ENCODE assay signal across 11 cellular contexts in genomic region chr10:79405221-79405994, GRCh38. TPM values are rescaled to one million over a fixed set of nuclear protein-coding genes. Genes with fewer than 3 reads are reported as not detected.
DNase-seq lines count a peak whose midpoint lies in the region; ATAC-seq and TF ChIP-seq lines count a peak whose summit lies in the region.
"Had no signal": no experiment of that assay in that cellular context is flagged by ENCODE, and none has a peak within 500 bp of the region (broad histone marks: within the 10 kb centered on the region; RNA-seq: fewer than 3 reads in every experiment).

No MANE protein-coding gene starts in this region.

- peaks cover 21% of the 10 kb centered on the region for H3F3A ChIP-seq in smooth muscle cell (ENCODE audit: low read depth)

- CTCF ChIA-PET in HEK293 (lab: Yijun Ruan, JAX), result interaction anchor here (0.6 to 1.9 kb wide), 6 partner anchors 13 to 70 kb away, joined by 3 to 5 read pairs (median 5); no protein-coding TSS in a partner anchor
- CTCF ChIA-PET in activated naive CD4-positive, alpha-beta T cell treated with anti-CD3 and anti-CD28 coated beads, Interleukin-2, amount 10 ng/mL, durations not matched to agents 7 days and 5 days (lab: Charles Lee), result interaction anchor here (0.7 to 1.5 kb wide), 7 partner anchors 8 to 64 kb away, joined by 3 to 6 read pairs (median 3); no protein-coding TSS in a partner anchor

- H3K4me1 ChIP-seq in HEK293 (ENCODE audit: control insufficient read depth, insufficient read depth, low read length) (peaks cover 20% of the 10 kb centered on the region), adipocyte (ENCODE audit: control insufficient read depth, insufficient read depth, low read length) (peaks cover 97% of the 10 kb centered on the region), smooth muscle cell (ENCODE audit: low read depth) (peaks cover 36% of the 10 kb centered on the region)

- no peak for TF ChIP-seq CTCF in HEK293 (tag by site-specific recombination; IDR thresholded peaks at IDR 0.05)
- no peak for TF ChIP-seq CTCF in smooth muscle cell (IDR thresholded peaks at IDR 0.05; ENCODE audit: borderline replicate concordance, insufficient read depth, poor library complexity, severe bottlenecking)

- H3K27ac ChIP-seq in HEK293 (ENCODE audit: extremely low read depth, low read depth, low read length), result peak overlapping the region; percentile 21; the same call in 1 of the 2 replicates
- peak overlapping the region; percentile 35 for H3K27ac ChIP-seq in smooth muscle cell (ENCODE audit: low read depth)

- DNase-seq in adipocyte (ENCODE audit: low read depth) (no peak), left lobe of liver (ENCODE audit: low spot score) (peak; percentile 90), smooth muscle cell (lab: John Stamatoyannopoulos, UW; ENCODE audit: unreplicated experiment) (no peak), NCI-H2029 treated with DMSO at 0.1 percent for 48 hours (lab: John Stamatoyannopoulos, UW) (no peak), kidney tubule cell (ENCODE audit: low spot score) (no peak)
- no peak for DNase-seq in activated naive CD4-positive, alpha-beta T cell treated with anti-CD3 and anti-CD28 coated beads, Interleukin-2, amount 10 ng/mL, durations not matched to agents 7 days and 5 days
- DNase-seq: NCI-H2029, nucleus accumbens had no signal

- H4K20me1 ChIP-seq in smooth muscle cell (ENCODE audit: low read depth), result peaks cover 39% of the 10 kb centered on the region

- H3K4me1 Mint-ChIP-seq in activated naive CD4-positive, alpha-beta T cell treated with anti-CD3 and anti-CD28 coated beads, Interleukin-2, amount 10 ng/mL, durations not matched to agents 7 days and 5 days, result no peaks in the 10 kb centered on the region
- H3K4me1 Mint-ChIP-seq: activated naive CD4-positive, alpha-beta T cell treated with anti-CD3 and anti-CD28 coated beads, Interleukin-2, amount 50 U/mL, for 24 hours had no signal

- peaks cover 47% of the 10 kb centered on the region for H3K27me3 Mint-ChIP-seq in activated naive CD4-positive, alpha-beta T cell treated with anti-CD3 and anti-CD28 coated beads, Interleukin-2, amount 10 ng/mL, durations not matched to agents 7 days and 5 days
- H3K27me3 Mint-ChIP-seq: activated naive CD4-positive, alpha-beta T cell treated with anti-CD3 and anti-CD28 coated beads, Interleukin-2, amount 50 U/mL, for 24 hours had no signal

- 60% methylated on average over 13 of the region's 13 CpGs for WGBS in smooth muscle cell (ENCODE audit: low lambda C conversion rate)

- H3K9me3 ChIP-seq in HEK293 (ENCODE audit: control insufficient read depth, insufficient read depth, low read depth, low read length) (no peaks in the 10 kb centered on the region), adipocyte (ENCODE audit: control insufficient read depth, low read length) (no peaks in the 10 kb centered on the region), smooth muscle cell (replicated peaks; ENCODE audit: low read depth) (no peaks in the 10 kb centered on the region)

- no peak overlapping the region for H3K27ac Mint-ChIP-seq in activated naive CD4-positive, alpha-beta T cell treated with anti-CD3 and anti-CD28 coated beads, Interleukin-2, amount 10 ng/mL, durations not matched to agents 7 days and 5 days
- H3K27ac Mint-ChIP-seq: activated naive CD4-positive, alpha-beta T cell treated with anti-CD3 and anti-CD28 coated beads, Interleukin-2, amount 50 U/mL, for 24 hours had no signal

- H2AFZ ChIP-seq in smooth muscle cell (ENCODE audit: low read depth), result no peak overlapping the region

- no peak overlapping the region for H3K4me3 ChIP-seq in HEK293 (ENCODE audit: low read depth, low read length)
- peak overlapping the region; percentile 49 for H3K4me3 ChIP-seq in adipocyte (ENCODE audit: low read length)
- no peak overlapping the region for H3K4me3 ChIP-seq in smooth muscle cell

- no peaks in the 10 kb centered on the region for H3K9me3 Mint-ChIP-seq in activated naive CD4-positive, alpha-beta T cell treated with anti-CD3 and anti-CD28 coated beads, Interleukin-2, amount 10 ng/mL, durations not matched to agents 7 days and 5 days
- H3K9me3 Mint-ChIP-seq: activated naive CD4-positive, alpha-beta T cell treated with anti-CD3 and anti-CD28 coated beads, Interleukin-2, amount 50 U/mL, for 24 hours had no signal

- peak overlapping the region; percentile 70 for H3K4me2 ChIP-seq in smooth muscle cell

- H3K9ac ChIP-seq in adipocyte (ENCODE audit: low read length) (peak overlapping the region; percentile 80), smooth muscle cell (ENCODE audit: low read depth) (no peak overlapping the region)

- no peaks in the 10 kb centered on the region for H3K27me3 ChIP-seq in adipocyte (replicated peaks; ENCODE audit: control insufficient read depth, insufficient read depth, low read length)
- H3K27me3 ChIP-seq in smooth muscle cell (ENCODE audit: low read depth), result no peaks in the 10 kb centered on the region

- H3K36me3 Mint-ChIP-seq in activated naive CD4-positive, alpha-beta T cell treated with anti-CD3 and anti-CD28 coated beads, Interleukin-2, amount 10 ng/mL, durations not matched to agents 7 days and 5 days, result no peaks in the 10 kb centered on the region
- H3K36me3 Mint-ChIP-seq: activated naive CD4-positive, alpha-beta T cell treated with anti-CD3 and anti-CD28 coated beads, Interleukin-2, amount 50 U/mL, for 24 hours had no signal

- no peak overlapping the region for H3K4me3 Mint-ChIP-seq in activated naive CD4-positive, alpha-beta T cell treated with anti-CD3 and anti-CD28 coated beads, Interleukin-2, amount 10 ng/mL, durations not matched to agents 7 days and 5 days
- H3K4me3 Mint-ChIP-seq: activated naive CD4-positive, alpha-beta T cell treated with anti-CD3 and anti-CD28 coated beads, Interleukin-2, amount 50 U/mL, for 24 hours had no signal

- POLR2A ChIA-PET in HEK293 (lab: Yijun Ruan, JAX), result interaction anchor here (0.8 kb wide), 1 partner anchor 39 kb away, joined by 3 read pairs; no protein-coding TSS in a partner anchor

- peaks cover 23% of the 10 kb centered on the region for H3K79me2 ChIP-seq in smooth muscle cell (ENCODE audit: low read depth)

- H3K36me3 ChIP-seq in HEK293 (ENCODE audit: control insufficient read depth in 2 of 2, insufficient read depth in 1 of 2, low read length in 2 of 2) (no peaks in the 10 kb centered on the region), adipocyte (ENCODE audit: control insufficient read depth, insufficient read depth, low read length, severe bottlenecking) (peaks cover 20% of the 10 kb centered on the region), smooth muscle cell (ENCODE audit: low read depth) (no peaks in the 10 kb centered on the region)

- peak; percentile 47 for ATAC-seq in left lobe of liver
- no peak for ATAC-seq in HG03175 (IDR thresholded peaks at IDR 0.05; ENCODE audit: unreplicated experiment)

TF ChIP-seq in HEK293, 187 proteins besides CTCF, POLR2A, EP300 and RAD21 (continues in another document):
- TF ChIP-seq ZNF223 (tag by site-specific recombination; IDR thresholded peaks at IDR 0.05) (no peak), SALL2 (tag by site-specific recombination; IDR thresholded peaks at IDR 0.05; ENCODE audit: borderline replicate concordance) (no peak), ZNF324 (tag by site-specific recombination; IDR thresholded peaks at IDR 0.05) (peak; percentile 78), ZNF24 (tag by site-specific recombination; IDR thresholded peaks at IDR 0.05) (no peak), PRDM6 (tag by site-specific recombination; IDR thresholded peaks at IDR 0.05) (no peak), MZF1 (tag by site-specific recombination; IDR thresholded peaks at IDR 0.05; ENCODE audit: borderline replicate concordance) (no peak), KLF16 (tag by site-specific recombination; IDR thresholded peaks at IDR 0.05) (peak; percentile 53), ZBTB8A (tag by site-specific recombination; IDR thresholded peaks at IDR 0.05) (peak; percentile 86), ZNF138 (tag by site-specific recombination; IDR thresholded peaks at IDR 0.05; ENCODE audit: borderline replicate concordance) (no peak), GLIS1 (tag by site-specific recombination; IDR thresholded peaks at IDR 0.05) (peak; percentile 91), ZNF596 (tag by site-specific recombination; IDR thresholded peaks at IDR 0.05) (peak; percentile 8; the same call in 1 of the 2 replicates), ZSCAN16 (tag by site-specific recombination; IDR thresholded peaks at IDR 0.05) (no peak), ZNF214 (tag by site-specific recombination; IDR thresholded peaks at IDR 0.05; ENCODE audit: borderline replicate concordance) (no peak), ZNF18 (tag by site-specific recombination; IDR thresholded peaks at IDR 0.05) (peak; percentile 52; the same call in 1 of the 2 replicates), ZNF626 (tag by site-specific recombination; IDR thresholded peaks at IDR 0.05) (no peak), HOXC10 (CRISPR knock-in tag; IDR thresholded peaks at IDR 0.05) (no peak)

RNA-seq across cellular contexts. Expression of gene ZCCHC24, which starts 40.0 kb away (rescaled TPM):
- 30.5 TPM for total RNA-seq in left lobe of liver
- total RNA-seq in smooth muscle cell, result 21.9 and 28.0 TPM in 2 replicates
- polyA plus RNA-seq in smooth muscle cell, result 30.6 and 52.1 TPM in 2 replicates

RNA-seq across cellular contexts. Expression of gene PPIF, which starts 58.1 kb away (rescaled TPM):
- total RNA-seq in left lobe of liver (93.4 TPM), smooth muscle cell (24.3 and 28.5 TPM in 2 replicates)
- 29.7 and 35.2 TPM in 2 replicates for polyA plus RNA-seq in smooth muscle cell
